Comparison of ENCODE assay signal across 22 cellular contexts in genomic region chr22:21685164-21685513, GRCh38. TPM values are rescaled to one million over a fixed set of nuclear protein-coding genes. Genes with fewer than 3 reads are reported as not detected.
"Had no signal": no experiment of that assay in that cellular context is flagged by ENCODE, and none has a peak within 500 bp of the region (broad histone marks: within the 10 kb centered on the region; RNA-seq: fewer than 3 reads in every experiment).

No MANE protein-coding gene starts in this region.

- H3K4me3 ChIP-seq: esophagus muscularis mucosa, gastroesophageal sphincter, lung, sigmoid colon, skin epidermis, tibial artery, upper lobe of left lung, uterus had no signal

- DNase-seq: cortex of kidney; effector memory CD4-positive, alpha-beta T cell; glutamatergic neuron; left colon; left ventricle myocardium superior; mesenchymal stem cell; midbrain; sigmoid colon; stimulated activated CD4-positive, alpha-beta T cell treated with anti-CD3 and anti-CD28 coated beads, Interleukin-2, amount 100 ng/mL, for 24 hours; stimulated activated CD4-positive, alpha-beta T cell treated with anti-CD3 and anti-CD28 coated beads, Interleukin-4, amount 100 ng/mL, for 4 hours; stimulated activated naive CD4-positive, alpha-beta T cell treated with Interleukin-2 at 50 U/mL for 16 hours; upper lobe of left lung; uterus had no signal

- H3K27ac Mint-ChIP-seq: natural killer cell treated with Interleukin-12 subunit alpha and Interleukin-12 subunit beta and Interleukin-15 and Interleukin-18, amount 100 ng/mL, for 72 hours had no signal

- H3K27me3 ChIP-seq: esophagus muscularis mucosa, gastroesophageal sphincter, neutrophil, sigmoid colon, tibial artery, upper lobe of left lung, uterus had no signal

- ATAC-seq: gastroesophageal sphincter; left colon; left ventricle myocardium superior; natural killer cell treated with Interleukin-12 subunit alpha and Interleukin-12 subunit beta and Interleukin-15 and Interleukin-18, amount 100 ng/mL, for 72 hours had no signal

- H3K27me3 Mint-ChIP-seq: natural killer cell treated with Interleukin-12 subunit alpha and Interleukin-12 subunit beta and Interleukin-15 and Interleukin-18, amount 100 ng/mL, for 72 hours had no signal

- H3K4me1 ChIP-seq: sigmoid colon, tibial artery, upper lobe of left lung, uterus had no signal

- H3K9me3 Mint-ChIP-seq: natural killer cell treated with Interleukin-12 subunit alpha and Interleukin-12 subunit beta and Interleukin-15 and Interleukin-18, amount 100 ng/mL, for 72 hours had no signal

- H3K36me3 Mint-ChIP-seq: natural killer cell treated with Interleukin-12 subunit alpha and Interleukin-12 subunit beta and Interleukin-15 and Interleukin-18, amount 100 ng/mL, for 72 hours had no signal

- H3K36me3 ChIP-seq: uterus had no signal

- H3K27ac ChIP-seq: epithelial cell of prostate, esophagus muscularis mucosa, gastroesophageal sphincter, neutrophil, sigmoid colon, skin epidermis, tibial artery, upper lobe of left lung, uterus had no signal

- H3K9me3 ChIP-seq: esophagus muscularis mucosa, gastroesophageal sphincter, neutrophil, sigmoid colon, tibial artery, upper lobe of left lung, uterus had no signal

- H3K4me3 Mint-ChIP-seq: natural killer cell treated with Interleukin-12 subunit alpha and Interleukin-12 subunit beta and Interleukin-15 and Interleukin-18, amount 100 ng/mL, for 72 hours had no signal

RNA-seq across cellular contexts. Expression of gene CCDC116, which starts 52.6 kb away (rescaled TPM):
- total RNA-seq: left ventricle myocardium superior, temporal lobe had no signal
